ENCODE assay signal across 23 cellular contexts in genomic region chr10:5595095-5595494, GRCh38.
DNase-seq lines count a peak whose midpoint lies in the region; ATAC-seq, FAIRE-seq and TF ChIP-seq lines count a peak whose summit lies in the region.
"Had no signal": no experiment of that assay in that cellular context is flagged by ENCODE, and none has a peak within 500 bp of the region (broad histone marks: within the 10 kb centered on the region; RNA-seq: fewer than 3 reads in every experiment).

No MANE protein-coding gene starts in this region.

- no peak for TF ChIP-seq POLR2A in A549 (IDR thresholded peaks at IDR 0.05; ENCODE audit: low read length)

- peak overlapping the region; percentile 71 for H3K4me2 ChIP-seq in A549

- H3K9me3 ChIP-seq in A549, result no peaks in the 10 kb centered on the region
- H3K9me3 ChIP-seq in mesodermal cell (ENCODE audit: control insufficient read depth, low read length), result no peaks in the 10 kb centered on the region
- H3K9me3 ChIP-seq: adrenal gland, esophagus muscularis mucosa, upper lobe of left lung had no signal

- H3K4me3 Mint-ChIP-seq in brain, result peak overlapping the region in 1 of 5 experiments; percentile 7

- peaks cover 4% of the 10 kb centered on the region for H3K27me3 Mint-ChIP-seq in brain

- H3K4me3 ChIP-seq in A549 (no peak overlapping the region), HFF-Myc (replicated peaks; ENCODE audit: low read depth, low read length) (peak overlapping the region; percentile 36), mesodermal cell (ENCODE audit: extremely low read depth, insufficient read depth, low read length, poor library complexity, severe bottlenecking) (no peak overlapping the region)
- H3K4me3 ChIP-seq: adrenal gland, esophagus muscularis mucosa, upper lobe of left lung had no signal

- WGBS in A549 (ENCODE audit: missing lambda C conversion rate), result 93% methylated on average over 5 of the region's 5 CpGs
- 88 to 90% methylated on average over 4 to 5 of the region's 5 CpGs for WGBS in mesodermal cell (ENCODE audit: insufficient coverage in 2 of 2), 2 experiments

- no peak for FAIRE-seq in A549 (lab: Jason Lieb, UNC)
- FAIRE-seq: GM19239, TTC549 had no signal

- peaks cover 0 to 9% (median 0%) of the 10 kb centered on the region in 5 experiments for H3K9me3 Mint-ChIP-seq in brain

- no peak for TF ChIP-seq EP300 in A549 (IDR thresholded peaks at IDR 0.05)

- no peaks in the 10 kb centered on the region for H3K36me3 Mint-ChIP-seq in brain

- POLR2A ChIA-PET in A549 (lab: Yijun Ruan, JAX), result interaction anchor here (1.7 to 1.8 kb wide), 2 partner anchors 15 to 48 kb away, joined by 6 to 8 read pairs; no protein-coding TSS in a partner anchor

- no peak for ATAC-seq in A549
- ATAC-seq: stimulated activated naive CD8-positive, alpha-beta T cell treated with anti-CD3 and anti-CD28 coated beads, Interleukin-15, Interleukin-2, amounts not matched to agents 100 U/mL and 50 U/mL, for 24 hours had no signal

- H3K27ac ChIP-seq in A549 (peak overlapping the region; percentile 84 to 85), mesodermal cell (ENCODE audit: low read depth, low read length, severe bottlenecking) (peak overlapping the region; percentile 24)
- H3K27ac ChIP-seq: esophagus muscularis mucosa, parathyroid adenoma, upper lobe of left lung had no signal

- H3K36me3 ChIP-seq in mesodermal cell (ENCODE audit: control insufficient read depth, insufficient read depth, low read length), result no peaks in the 10 kb centered on the region
- H3K36me3 ChIP-seq: adrenal gland, esophagus muscularis mucosa, upper lobe of left lung had no signal

- no peak for DNase-seq in A549 (ENCODE audit: low read depth in 1 of 2, low spot score in 1 of 2)
- DNase-seq in HFF-Myc (ENCODE audit: extremely low read depth, low read depth), result no peak
- DNase-seq in NCI-H2081 (lab: John Stamatoyannopoulos, UW), result no peak
- DNase-seq in anterior cingulate cortex (lab: John Stamatoyannopoulos, UW), result no peak
- DNase-seq in activated gamma-delta T cell (lab: John Stamatoyannopoulos, UW), result no peak
- no peak for DNase-seq in superior temporal gyrus (ENCODE audit: extremely low spot score)
- DNase-seq: activated CD4-positive, alpha-beta T cell treated with anti-CD3 and anti-CD28 coated beads for 4 hours; adrenal gland; C1 segment of cervical spinal cord; central memory CD4-positive, alpha-beta T cell; H7; left ventricle myocardium superior; NCI-H1436; NCI-H82; stimulated activated CD4-positive, alpha-beta T cell treated with anti-CD3 and anti-CD28 coated beads, Interleukin-1b, Interleukin-23, amount 100 ng/mL, for 48 hours; stimulated activated naive CD8-positive, alpha-beta T cell treated with anti-CD3 and anti-CD28 coated beads, Interleukin-15, Interleukin-2, amounts not matched to agents 100 U/mL and 50 U/mL, for 24 hours; upper lobe of left lung had no signal

- H3K4me1 ChIP-seq in A549 (peaks cover 35% of the 10 kb centered on the region), mesodermal cell (ENCODE audit: control insufficient read depth, insufficient read depth, low read length, poor library complexity, severe bottlenecking) (peaks cover 42% of the 10 kb centered on the region)
- H3K4me1 ChIP-seq: parathyroid adenoma had no signal

- H3K4me1 Mint-ChIP-seq in brain, result peaks cover 57% of the 10 kb centered on the region

- CTCF ChIA-PET in A549 (lab: Yijun Ruan, JAX), result interaction anchor here (0.7 to 13.9 kb wide), 7 partner anchors 8 to 47 kb away, joined by 3 to 108 read pairs (median 3); no protein-coding TSS in a partner anchor

- TF ChIP-seq CTCF in A549 (IDR thresholded peaks at IDR 0.05) (no peak), HFF-Myc (IDR thresholded peaks at IDR 0.05; ENCODE audit: low read depth, low read length, missing control alignments) (no peak), brain (conservative IDR thresholded peaks at IDR 0.05) (no peak)

- H3K27ac Mint-ChIP-seq in brain, result peak overlapping the region in 3 of 5 experiments; percentile 77 to 84 (median 77)

- TF ChIP-seq RAD21 in A549 (conservative IDR thresholded peaks at IDR 0.05 in 1 of 2, IDR thresholded peaks at IDR 0.05 in 1 of 2), result no peak

TF ChIP-seq in A549, 52 proteins besides CTCF, POLR2A, EP300 and RAD21:
- no peak for TF ChIP-seq CHD2 (IDR thresholded peaks at IDR 0.05; ENCODE audit: low read length, partially characterized antibody)
- no peak for TF ChIP-seq E2F6 (IDR thresholded peaks at IDR 0.05; ENCODE audit: borderline replicate concordance, low read depth)
- no peak for TF ChIP-seq HES2 (IDR thresholded peaks at IDR 0.05)
- no peak for TF ChIP-seq MAFK (IDR thresholded peaks at IDR 0.05; ENCODE audit: partially characterized antibody)
- TF ChIP-seq SMC3 (IDR thresholded peaks at IDR 0.05), result no peak
- TF ChIP-seq CBX8 (IDR thresholded peaks at IDR 0.05), result no peak
- no peak for TF ChIP-seq HDAC2 (IDR thresholded peaks at IDR 0.05)
- no peak for TF ChIP-seq SREBF2 (IDR thresholded peaks at IDR 0.05)
- TF ChIP-seq ELK1 (IDR thresholded peaks at IDR 0.05; ENCODE audit: low read depth, low read length), result no peak
- no peak for TF ChIP-seq TP53 (CRISPR knock-in tag; IDR thresholded peaks at IDR 0.05)
- no peak for TF ChIP-seq PHF8 (IDR thresholded peaks at IDR 0.05; ENCODE audit: borderline replicate concordance, low read depth)
- no peak for TF ChIP-seq RNF2 (IDR thresholded peaks at IDR 0.05; ENCODE audit: borderline replicate concordance, low read depth)
- TF ChIP-seq ZSCAN20 (CRISPR knock-in tag; IDR thresholded peaks at IDR 0.05), result no peak
- TF ChIP-seq BCL3 (IDR thresholded peaks at IDR 0.05), result no peak
- TF ChIP-seq HMGXB4 (CRISPR knock-in tag; IDR thresholded peaks at IDR 0.05; ENCODE audit: borderline replicate concordance), result no peak
- TF ChIP-seq RARB (CRISPR knock-in tag; IDR thresholded peaks at IDR 0.05), result no peak
- TF ChIP-seq NPAS2 (CRISPR knock-in tag; IDR thresholded peaks at IDR 0.05; ENCODE audit: borderline replicate concordance), result no peak
- no peak for TF ChIP-seq FOSL2 (IDR thresholded peaks at IDR 0.05)
- TF ChIP-seq FOSL2 (CRISPR knock-in tag; IDR thresholded peaks at IDR 0.05), result no peak
- TF ChIP-seq HOXA7 (CRISPR knock-in tag; IDR thresholded peaks at IDR 0.05), result no peak
